ENCODE assay signal across 16 cellular contexts in genomic region chr21:17386498-17386897, GRCh38.
DNase-seq lines count a peak whose midpoint lies in the region; ATAC-seq and TF ChIP-seq lines count a peak whose summit lies in the region.
"Had no signal": no experiment of that assay in that cellular context is flagged by ENCODE, and none has a peak within 500 bp of the region (broad histone marks: within the 10 kb centered on the region; RNA-seq: fewer than 3 reads in every experiment).

No MANE protein-coding gene starts in this region.

- H3K4me2 ChIP-seq in Loucy (ENCODE audit: low read depth, low read length, poor library complexity, severe bottlenecking), result no peak overlapping the region

- no peak overlapping the region for H3K9ac ChIP-seq in Loucy (ENCODE audit: low read depth, low read length, poor library complexity, severe bottlenecking)
- H3K9ac ChIP-seq in iPS-20b (ENCODE audit: low read depth, low read length), result peak overlapping the region; percentile 53; the same call in 1 of the 2 replicates

- H3K36me3 ChIP-seq in Loucy (ENCODE audit: insufficient read depth, low read length) (no peaks in the 10 kb centered on the region), iPS-20b (ENCODE audit: insufficient read depth, low read depth, low read length) (no peaks in the 10 kb centered on the region)
- H3K36me3 ChIP-seq: esophagus squamous epithelium, MG63, sigmoid colon, thyroid gland had no signal

- TF ChIP-seq POLR2A in GM18505 (IDR thresholded peaks at IDR 0.05; ENCODE audit: borderline replicate concordance, extremely low read depth, insufficient read depth, insufficient read length), result no peak

- H3K79me2 ChIP-seq in Loucy (ENCODE audit: insufficient read depth, low read length), result no peaks in the 10 kb centered on the region

- H3K9me3 ChIP-seq in Loucy (ENCODE audit: insufficient read depth, low read depth, low read length) (no peaks in the 10 kb centered on the region), iPS-20b (ENCODE audit: insufficient read depth, low read depth, low read length) (peaks cover 4% of the 10 kb centered on the region)
- H3K9me3 ChIP-seq: MG63, mucosa of descending colon, thyroid gland had no signal

- H3K4me1 ChIP-seq in Loucy (ENCODE audit: insufficient read depth, low read length, poor library complexity, severe bottlenecking), result no peaks in the 10 kb centered on the region
- H3K4me1 ChIP-seq in iPS-20b (ENCODE audit: insufficient read depth, low read length), result peaks cover 8% of the 10 kb centered on the region; the same call in 1 of the 2 replicates
- H3K4me1 ChIP-seq: foreskin keratinocyte, sigmoid colon, thyroid gland had no signal

- peak; percentile 39 for DNase-seq in DMS79 (lab: John Stamatoyannopoulos, UW)
- DNase-seq in NCI-H82 (lab: John Stamatoyannopoulos, UW), result peak; percentile 72
- DNase-seq in NCI-H1694 treated with DMSO at 0.1 percent for 48 hours (lab: John Stamatoyannopoulos, UW), result no peak
- DNase-seq: esophagus squamous epithelium, natural killer cell, sigmoid colon had no signal

- no peaks in the 10 kb centered on the region for H3K9me2 ChIP-seq in Loucy (replicated peaks; ENCODE audit: low read depth, low read length)

- no peaks in the 10 kb centered on the region for H4K20me1 ChIP-seq in Loucy (ENCODE audit: insufficient read depth, low read length, poor library complexity, severe bottlenecking)

- no peak for ATAC-seq in GM18505 (IDR thresholded peaks at IDR 0.05; ENCODE audit: unreplicated experiment)
- no peak for ATAC-seq in GM21576 (IDR thresholded peaks at IDR 0.05; ENCODE audit: unreplicated experiment)
- ATAC-seq: natural killer cell had no signal

- H3K27me3 ChIP-seq in Loucy (ENCODE audit: insufficient read depth, low read length, poor library complexity, severe bottlenecking) (no peaks in the 10 kb centered on the region), iPS-20b (ENCODE audit: insufficient read depth, low read length) (no peaks in the 10 kb centered on the region)
- H3K27me3 ChIP-seq: esophagus squamous epithelium, foreskin keratinocyte, MG63, thyroid gland had no signal

- H2AFZ ChIP-seq in Loucy (ENCODE audit: low read length), result 0 out of 2 replicates have a peak overlapping the region, but pooled peaks have one; percentile 56

- no peaks in the 10 kb centered on the region for H3F3A ChIP-seq in Loucy (ENCODE audit: low read depth)

- no peak overlapping the region for H3K27ac ChIP-seq in iPS-20b (ENCODE audit: low read length)
- H3K27ac ChIP-seq: esophagus squamous epithelium, foreskin keratinocyte, sigmoid colon, thyroid gland had no signal

- TF ChIP-seq CTCF in Loucy (conservative IDR thresholded peaks at IDR 0.05; ENCODE audit: low read length), result no peak

- no peak overlapping the region for H3K4me3 ChIP-seq in Loucy (ENCODE audit: low read length, poor library complexity, severe bottlenecking)
- H3K4me3 ChIP-seq in iPS-20b (ENCODE audit: low read length), result no peak overlapping the region
- H3K4me3 ChIP-seq: esophagus squamous epithelium, K562, lung, MG63, mucosa of descending colon, sigmoid colon, thyroid gland had no signal
